Comparison of ENCODE assay signal across 1 cellular context in genomic region chr17:35141681-35142466, GRCh38.
A peak's percentile ranks its signal among the peaks of the same experiment; 100 is the strongest.
TF ChIP-seq lines count a peak whose summit lies in the region.

NLE1 (minus strand) TSS chr17:35142303; CDS start chr17:35142275, 28 bp downstream.

TF ChIP-seq in HepG2, 621 proteins besides CTCF, POLR2A, EP300 and RAD21 (continued from another document and continues in another):
- TF ChIP-seq ZXDC (CRISPR knock-in tag; IDR thresholded peaks at IDR 0.05) (peak; percentile 45; the same call in 1 of the 2 replicates), ZNF737 (CRISPR knock-in tag; IDR thresholded peaks at IDR 0.05; ENCODE audit: borderline replicate concordance) (peak; percentile 69; the same call in 1 of the 2 replicates), ZFP36L2 (CRISPR knock-in tag; IDR thresholded peaks at IDR 0.05) (0 out of 2 replicates have a peak, but pooled peaks have one; percentile 49), ZNF251 (CRISPR knock-in tag; IDR thresholded peaks at IDR 0.05) (no peak), SP140L (CRISPR knock-in tag; IDR thresholded peaks at IDR 0.05; ENCODE audit: borderline replicate concordance) (no peak), KLF9 (CRISPR knock-in tag; IDR thresholded peaks at IDR 0.05; ENCODE audit: low read depth) (peak; percentile 62; the same call in 1 of the 2 replicates), ZNF709 (CRISPR knock-in tag; IDR thresholded peaks at IDR 0.05) (peak; percentile 52; the same call in 1 of the 2 replicates), BRD4 (CRISPR knock-in tag; IDR thresholded peaks at IDR 0.05) (peak; percentile 80; the same call in 1 of the 2 replicates), ZNF546 (CRISPR knock-in tag; conservative IDR thresholded peaks at IDR 0.05) (no peak), IKZF4 (CRISPR knock-in tag; IDR thresholded peaks at IDR 0.05; ENCODE audit: borderline replicate concordance, low read depth, not compliant biosample characterization) (no peak), FOXA1 (IDR thresholded peaks at IDR 0.05) (no peak), FOXA1 (CRISPR knock-in tag; IDR thresholded peaks at IDR 0.05) (peak; percentile 33), E2F1 (CRISPR knock-in tag; IDR thresholded peaks at IDR 0.05) (peak; percentile 21; the same call in 1 of the 2 replicates), HMGA1 (CRISPR knock-in tag; conservative IDR thresholded peaks at IDR 0.05) (no peak), E2F2 (CRISPR knock-in tag; IDR thresholded peaks at IDR 0.05; ENCODE audit: borderline replicate concordance) (no peak), PBX2 (CRISPR knock-in tag; IDR thresholded peaks at IDR 0.05) (no peak), BCL6 (CRISPR knock-in tag; IDR thresholded peaks at IDR 0.05) (peak; percentile 55; the same call in 1 of the 2 replicates), HMG20B (CRISPR knock-in tag; conservative IDR thresholded peaks at IDR 0.05) (no peak), ZNF775 (CRISPR knock-in tag; IDR thresholded peaks at IDR 0.05; ENCODE audit: borderline replicate concordance) (peak; percentile 76; the same call in 1 of the 2 replicates), ZNF34 (CRISPR knock-in tag; IDR thresholded peaks at IDR 0.05; ENCODE audit: borderline replicate concordance) (peak; percentile 85; the same call in 1 of the 2 replicates), HHEX (CRISPR knock-in tag; IDR thresholded peaks at IDR 0.05) (no peak), TP53 (CRISPR knock-in tag; conservative IDR thresholded peaks at IDR 0.05) (no peak), AKNA (CRISPR knock-in tag; IDR thresholded peaks at IDR 0.05; ENCODE audit: borderline replicate concordance) (no peak), ZNF609 (CRISPR knock-in tag; IDR thresholded peaks at IDR 0.05; ENCODE audit: borderline replicate concordance) (peak; percentile 56; the same call in 1 of the 2 replicates), ZNF232 (CRISPR knock-in tag; IDR thresholded peaks at IDR 0.05; ENCODE audit: borderline replicate concordance) (no peak; the same call in 1 of the 2 replicates), ZNF263 (CRISPR knock-in tag; IDR thresholded peaks at IDR 0.05) (peak; percentile 40; the same call in 1 of the 2 replicates), FOXO1 (CRISPR knock-in tag; IDR thresholded peaks at IDR 0.05) (peak; percentile 44; the same call in 1 of the 2 replicates), SP4 (CRISPR knock-in tag; IDR thresholded peaks at IDR 0.05) (peak; percentile 48; the same call in 1 of the 2 replicates), MIXL1 (CRISPR knock-in tag; IDR thresholded peaks at IDR 0.05) (0 out of 2 replicates have a peak, but pooled peaks have one; percentile 51), STAT6 (CRISPR knock-in tag; IDR thresholded peaks at IDR 0.05; ENCODE audit: borderline replicate concordance) (no peak), PPARG (CRISPR knock-in tag; conservative IDR thresholded peaks at IDR 0.05) (no peak), HINFP (CRISPR knock-in tag; IDR thresholded peaks at IDR 0.05; ENCODE audit: low read depth) (peak; percentile 86), ZNF501 (CRISPR knock-in tag; IDR thresholded peaks at IDR 0.05) (peak; percentile 93), NR1H2 (CRISPR knock-in tag; IDR thresholded peaks at IDR 0.05; ENCODE audit: borderline replicate concordance, low read depth) (no peak), ZBTB42 (CRISPR knock-in tag; IDR thresholded peaks at IDR 0.05) (no peak)
